In the genomic region with DNA sequence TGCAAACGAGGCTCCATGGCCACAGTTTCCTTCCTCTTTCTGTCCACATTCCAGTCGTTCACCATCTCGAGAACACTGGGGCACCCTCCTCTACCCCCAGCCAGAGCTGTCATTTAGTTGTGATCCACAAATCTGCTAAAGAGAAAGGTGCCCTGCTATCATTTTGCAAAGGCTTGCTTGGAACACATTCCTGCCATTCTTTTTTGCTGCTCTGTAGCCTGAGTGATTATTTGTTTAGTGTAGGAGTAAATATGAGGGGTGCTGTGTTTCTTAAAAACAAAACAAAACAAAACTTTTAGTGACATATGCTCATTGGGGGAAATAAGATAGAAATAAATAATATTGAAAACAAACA, we compare ENCODE assay signal across 10 cellular contexts.
DNase-seq lines count a peak whose midpoint lies in the region; ATAC-seq, FAIRE-seq and TF ChIP-seq lines count a peak whose summit lies in the region.
"Had no signal": no experiment of that assay in that cellular context is flagged by ENCODE, and none has a peak within 500 bp of the region (broad histone marks: within the 10 kb centered on the region; RNA-seq: fewer than 3 reads in every experiment).

No MANE protein-coding gene starts in this region.

- no peaks in the 10 kb centered on the region for H3K27me3 ChIP-seq in stomach

- no peak overlapping the region for H3K4me3 Mint-ChIP-seq in activated CD4-positive, alpha-beta T cell treated with anti-CD3 and anti-CD28 coated beads, Interleukin-2, amount 10 ng/mL, durations not matched to agents 7 days and 5 days
- H3K4me3 Mint-ChIP-seq in activated T-helper 1 cell treated with anti-CD3 and anti-CD28 coated beads, Interleukin-12 subunit alpha, Interleukin-12 subunit beta, Interleukin-2, Interleukin-4 antibody, amounts not matched to agents 30 ng/mL and 10 ng/mL and 1 ng/mL, durations not matched to agents 14 hours and 24 hours and 36 hours: no peak overlapping the region

- TF ChIP-seq CTCF in kidney (IDR thresholded peaks at IDR 0.05; ENCODE audit: borderline replicate concordance, extremely low read depth, insufficient read depth) (no peak), stomach (IDR thresholded peaks at IDR 0.05) (no peak)

- no peak for TF ChIP-seq POLR2A in stomach (IDR thresholded peaks at IDR 0.05)
- TF ChIP-seq POLR2A in GM12892 (IDR thresholded peaks at IDR 0.05; ENCODE audit: low read depth, low read length): no peak

- H3K27ac ChIP-seq in kidney (ENCODE audit: low read depth in 2 of 2, low read length in 2 of 2) (peak overlapping the region; percentile 18 to 63), stomach (peak overlapping the region in 4 of 5 donors; percentile 16 to 73 (median 68))
- H3K27ac ChIP-seq: SK-N-MC had no signal

- no peak for TF ChIP-seq EP300 in stomach (IDR thresholded peaks at IDR 0.05)

- FAIRE-seq in kidney (lab: Jason Lieb, UNC) (no peak), GM12892 (lab: Jason Lieb, UNC) (no peak)

- no peaks in the 10 kb centered on the region for H3K36me3 ChIP-seq in kidney (ENCODE audit: control insufficient read depth in 1 of 2, insufficient read depth in 2 of 2, low read length in 2 of 2)
- no peaks in the 10 kb centered on the region for H3K36me3 ChIP-seq in stomach

- CTCF ChIA-PET in activated CD4-positive, alpha-beta T cell treated with anti-CD3 and anti-CD28 coated beads, Interleukin-2, amount 10 ng/mL, durations not matched to agents 7 days and 5 days (lab: Charles Lee): interaction anchor here (1.3 kb wide), 1 partner anchor 16 kb away, joined by 3 read pairs; no protein-coding TSS in a partner anchor

- no peak overlapping the region for H3K4me3 ChIP-seq in kidney (ENCODE audit: low read length in 2 of 2)
- H3K4me3 ChIP-seq in stomach: no peak overlapping the region
- H3K4me3 ChIP-seq: SK-N-MC had no signal

- POLR2A ChIA-PET in activated CD4-positive, alpha-beta T cell treated with anti-CD3 and anti-CD28 coated beads, Interleukin-2, amount 10 ng/mL, durations not matched to agents 7 days and 5 days (lab: Charles Lee): no interaction called here

- H3K9ac ChIP-seq in kidney (ENCODE audit: low read length in 2 of 2): peak overlapping the region in 1 of 2 donors; percentile 7

- H3K4me1 ChIP-seq in kidney (ENCODE audit: control insufficient read depth in 1 of 2, insufficient read depth in 1 of 2, low read depth in 1 of 2, low read length in 2 of 2): peaks cover 18 to 48% of the 10 kb centered on the region in 2 donors
- H3K4me1 ChIP-seq in stomach: peaks cover 20 to 67% (median 44%) of the 10 kb centered on the region in 4 donors

- peak overlapping the region; percentile 72 for H3K27ac Mint-ChIP-seq in activated CD4-positive, alpha-beta T cell treated with anti-CD3 and anti-CD28 coated beads, Interleukin-2, amount 10 ng/mL, durations not matched to agents 7 days and 5 days
- peak overlapping the region; percentile 95 for H3K27ac Mint-ChIP-seq in activated T-helper 1 cell treated with anti-CD3 and anti-CD28 coated beads, Interleukin-12 subunit alpha, Interleukin-12 subunit beta, Interleukin-2, Interleukin-4 antibody, amounts not matched to agents 30 ng/mL and 10 ng/mL and 1 ng/mL, durations not matched to agents 14 hours and 24 hours and 36 hours
- H3K27ac Mint-ChIP-seq: IgD-negative memory B cell had no signal

- H3K36me3 Mint-ChIP-seq in activated CD4-positive, alpha-beta T cell treated with anti-CD3 and anti-CD28 coated beads, Interleukin-2, amount 10 ng/mL, durations not matched to agents 7 days and 5 days (ENCODE audit: low read depth): peaks cover 18% of the 10 kb centered on the region
- H3K36me3 Mint-ChIP-seq in activated T-helper 1 cell treated with anti-CD3 and anti-CD28 coated beads, Interleukin-12 subunit alpha, Interleukin-12 subunit beta, Interleukin-2, Interleukin-4 antibody, amounts not matched to agents 30 ng/mL and 10 ng/mL and 1 ng/mL, durations not matched to agents 14 hours and 24 hours and 36 hours (ENCODE audit: low read depth): peaks cover 18% of the 10 kb centered on the region
- H3K36me3 Mint-ChIP-seq: IgD-negative memory B cell had no signal

- 36 to 45% (median 40%) methylated on average over 3 of the region's 3 CpGs for WGBS in stomach, 5 donors

- intact Hi-C loops in activated T-helper 1 cell treated with anti-CD3 and anti-CD28 coated beads, Interleukin-12 subunit alpha, Interleukin-12 subunit beta, Interleukin-2, Interleukin-4 antibody, amounts not matched to agents 30 ng/mL and 10 ng/mL and 1 ng/mL, durations not matched to agents 14 hours and 24 hours and 36 hours (cut with micrococcal nuclease): loop anchor here (5.0 kb wide), 1 partner anchor 98 kb away; no protein-coding TSS in a partner anchor
- intact Hi-C loops in kidney (cut with DNase I) (no loop called here), stomach (cut with DNase I; ENCODE audit: low total_unique reads) (no loop called here)

- H3K27me3 Mint-ChIP-seq in activated CD4-positive, alpha-beta T cell treated with anti-CD3 and anti-CD28 coated beads, Interleukin-2, amount 10 ng/mL, durations not matched to agents 7 days and 5 days: no peaks in the 10 kb centered on the region
- no peaks in the 10 kb centered on the region for H3K27me3 Mint-ChIP-seq in activated T-helper 1 cell treated with anti-CD3 and anti-CD28 coated beads, Interleukin-12 subunit alpha, Interleukin-12 subunit beta, Interleukin-2, Interleukin-4 antibody, amounts not matched to agents 30 ng/mL and 10 ng/mL and 1 ng/mL, durations not matched to agents 14 hours and 24 hours and 36 hours (ENCODE audit: insufficient read depth)

- peaks cover 54% of the 10 kb centered on the region for H3K4me1 Mint-ChIP-seq in activated CD4-positive, alpha-beta T cell treated with anti-CD3 and anti-CD28 coated beads, Interleukin-2, amount 10 ng/mL, durations not matched to agents 7 days and 5 days
- peaks cover 71% of the 10 kb centered on the region for H3K4me1 Mint-ChIP-seq in activated T-helper 1 cell treated with anti-CD3 and anti-CD28 coated beads, Interleukin-12 subunit alpha, Interleukin-12 subunit beta, Interleukin-2, Interleukin-4 antibody, amounts not matched to agents 30 ng/mL and 10 ng/mL and 1 ng/mL, durations not matched to agents 14 hours and 24 hours and 36 hours (ENCODE audit: low read depth)

- no peak for DNase-seq in activated CD4-positive, alpha-beta T cell treated with anti-CD3 and anti-CD28 coated beads, Interleukin-2, amount 10 ng/mL, durations not matched to agents 7 days and 5 days
- no peak for DNase-seq in activated CD4-positive, alpha-beta T cell treated with anti-CD3 and anti-CD28 coated beads for 1 hour
- DNase-seq in activated T-helper 1 cell treated with anti-CD3 and anti-CD28 coated beads, Interleukin-12 subunit alpha, Interleukin-12 subunit beta, Interleukin-2, Interleukin-4 antibody, amounts not matched to agents 30 ng/mL and 10 ng/mL and 1 ng/mL, durations not matched to agents 14 hours and 24 hours and 36 hours (ENCODE audit: low spot score): no peak
- no peak for DNase-seq in kidney
- no peak for DNase-seq in stomach
- DNase-seq in GM12892 (ENCODE audit: insufficient read length): no peak
- DNase-seq in NCI-H1417 (lab: John Stamatoyannopoulos, UW): no peak

- ATAC-seq in GM21447 (IDR thresholded peaks at IDR 0.05; ENCODE audit: unreplicated experiment): no peak

- H3K9me3 ChIP-seq in kidney (ENCODE audit: control insufficient read depth in 1 of 2, low read length in 2 of 2): no peaks in the 10 kb centered on the region
- H3K9me3 ChIP-seq in stomach: no peaks in the 10 kb centered on the region

- no peaks in the 10 kb centered on the region for H3K9me3 Mint-ChIP-seq in activated CD4-positive, alpha-beta T cell treated with anti-CD3 and anti-CD28 coated beads, Interleukin-2, amount 10 ng/mL, durations not matched to agents 7 days and 5 days
- no peaks in the 10 kb centered on the region for H3K9me3 Mint-ChIP-seq in activated T-helper 1 cell treated with anti-CD3 and anti-CD28 coated beads, Interleukin-12 subunit alpha, Interleukin-12 subunit beta, Interleukin-2, Interleukin-4 antibody, amounts not matched to agents 30 ng/mL and 10 ng/mL and 1 ng/mL, durations not matched to agents 14 hours and 24 hours and 36 hours
- H3K9me3 Mint-ChIP-seq: IgD-negative memory B cell had no signal
